8 cellular contexts compared by ENCODE assay signal in genomic region chr10:114938818-114939193, GRCh38. TPM values are rescaled to one million over a fixed set of nuclear protein-coding genes. Genes with fewer than 3 reads are reported as not detected.
DNase-seq lines count a peak whose midpoint lies in the region; ATAC-seq and TF ChIP-seq lines count a peak whose summit lies in the region.

No MANE protein-coding gene starts in this region.

- H3K9me2 ChIP-seq in hepatocyte (replicated peaks; ENCODE audit: insufficient read depth): no peaks in the 10 kb centered on the region

- H3K36me3 ChIP-seq in HAP-1 (replicated peaks): peaks cover 7% of the 10 kb centered on the region
- peaks cover 13% of the 10 kb centered on the region for H3K36me3 ChIP-seq in WERI-Rb-1
- H3K36me3 ChIP-seq in hepatocyte (replicated peaks; ENCODE audit: insufficient read depth, low read depth): no peaks in the 10 kb centered on the region
- peaks cover 0 to 29% (median 19%) of the 10 kb centered on the region in 6 donors for H3K36me3 ChIP-seq in spleen

- in situ Hi-C loops in HAP-1 (cut with MboI; ENCODE audit: low sequenced_read_pairs): no loop called here

- no peaks in the 10 kb centered on the region for H3K27me3 ChIP-seq in HAP-1 (ENCODE audit: low read depth)
- no peaks in the 10 kb centered on the region for H3K27me3 ChIP-seq in WERI-Rb-1 (ENCODE audit: insufficient read depth, low read depth, severe bottlenecking)
- no peaks in the 10 kb centered on the region for H3K27me3 ChIP-seq in hepatocyte
- H3K27me3 ChIP-seq in spleen (replicated peaks in 1 of 7): no peaks in the 10 kb centered on the region

- ATAC-seq in GM21515 (IDR thresholded peaks at IDR 0.05; ENCODE audit: unreplicated experiment): no peak

- no peak for TF ChIP-seq POLR2A in spleen (IDR thresholded peaks at IDR 0.05)

- TF ChIP-seq CTCF in WERI-Rb-1 (IDR thresholded peaks at IDR 0.05; ENCODE audit: low read depth, low read length): no peak
- TF ChIP-seq CTCF in hepatocyte (IDR thresholded peaks at IDR 0.05; ENCODE audit: poor library complexity): no peak
- TF ChIP-seq CTCF in spleen (IDR thresholded peaks at IDR 0.05 in 8 of 11, conservative IDR thresholded peaks at IDR 0.05 in 3 of 11): no peak

- 17% methylated on average over 6 of the region's 6 CpGs for WGBS in hepatocyte (ENCODE audit: low lambda C conversion rate, missing lambda C conversion rate)
- 13 to 24% (median 21%) methylated on average over 6 of the region's 6 CpGs for WGBS in spleen, 5 donors

- H3K4me2 ChIP-seq in hepatocyte: peak overlapping the region; percentile 93

- H4K20me1 ChIP-seq in hepatocyte (ENCODE audit: insufficient read depth, poor library complexity, severe bottlenecking): no peaks in the 10 kb centered on the region

- H3K79me2 ChIP-seq in hepatocyte: peaks cover 37% of the 10 kb centered on the region

- peak overlapping the region; percentile 92 for H3K4me3 ChIP-seq in HAP-1
- peak overlapping the region; percentile 94 for H3K4me3 ChIP-seq in WERI-Rb-1 (ENCODE audit: low read depth, low read length)
- peak overlapping the region; percentile 71 for H3K4me3 ChIP-seq in hepatocyte
- peak overlapping the region; percentile 77 to 100 (median 94) for H3K4me3 ChIP-seq in spleen

- H3K4me1 ChIP-seq in HAP-1 (peaks cover 10% of the 10 kb centered on the region), hepatocyte (ENCODE audit: insufficient read depth) (peaks cover 6% of the 10 kb centered on the region), spleen (peaks cover 15 to 36% (median 22%) of the 10 kb centered on the region in 6 donors)

- H3K27ac ChIP-seq in WERI-Rb-1: peak overlapping the region; percentile 85
- H3K27ac ChIP-seq in hepatocyte: peak overlapping the region; percentile 79
- H3K27ac ChIP-seq in spleen: peak overlapping the region in 6 of 8 donors; percentile 79 to 88 (median 86)

- H3K9me3 ChIP-seq in HAP-1 (no peaks in the 10 kb centered on the region), WERI-Rb-1 (ENCODE audit: severe bottlenecking) (no peaks in the 10 kb centered on the region), hepatocyte (ENCODE audit: low read depth) (no peaks in the 10 kb centered on the region), spleen (no peaks in the 10 kb centered on the region)

- intact Hi-C loops in spleen (cut with DNase I; ENCODE audit: low total_unique reads): no loop called here

- H2AFZ ChIP-seq in hepatocyte: peak overlapping the region; percentile 78

- no peak for DNase-seq in HAP-1 (ENCODE audit: low spot score in 2 of 2)
- DNase-seq in WERI-Rb-1: no peak
- DNase-seq in hepatocyte (ENCODE audit: low spot score): no peak
- DNase-seq in spleen: no peak
- no peak for DNase-seq in NCI-H526 (lab: John Stamatoyannopoulos, UW)
- no peak for DNase-seq in HT-29 (ENCODE audit: low spot score)
- DNase-seq in DMS 273 treated with DMSO at 0.1 percent for 48 hours (lab: John Stamatoyannopoulos, UW): no peak

RNA-seq across cellular contexts. Expression of gene TRUB1, which starts 0.8 kb away (rescaled TPM):
- total RNA-seq in hepatocyte (28.0 and 29.0 TPM in 2 replicates), spleen (10 to 100 TPM in 6 of 7 donors, 1 to 10 TPM in 1; 9.8 to 22.8 (median 13.6) TPM)
- polyA plus RNA-seq in hepatocyte (12.0 and 12.3 TPM in 2 replicates), spleen (1 to 10 TPM; 4.8 to 8.2 (median 6.9) TPM)
- total RNA-seq in HT-29 (2014; rRNA removed; shearing (Covaris generic)): 16.8 and 23.5 TPM in 2 replicates
